Comparison of ENCODE assay signal across 9 cellular contexts in genomic region chr1:39398278-39399010, GRCh38.
DNase-seq lines count a peak whose midpoint lies in the region; ATAC-seq and TF ChIP-seq lines count a peak whose summit lies in the region.
"Had no signal": no experiment of that assay in that cellular context is flagged by ENCODE, and none has a peak within 500 bp of the region (broad histone marks: within the 10 kb centered on the region; RNA-seq: fewer than 3 reads in every experiment).

No MANE protein-coding gene starts in this region.

- ATAC-seq in WTC11: peak; percentile 79

- no peak overlapping the region for H3K27ac ChIP-seq in CD8-positive, alpha-beta memory T cell (ENCODE audit: low read depth, low read length)
- H3K27ac ChIP-seq in HUES48 (ENCODE audit: low read depth, low read length) (peak overlapping the region; percentile 87), tibial artery (peak overlapping the region; percentile 65 to 66)

- TF ChIP-seq CTCF in WTC11 (IDR thresholded peaks at IDR 0.05) (no peak), epithelial cell of esophagus (IDR thresholded peaks at IDR 0.05; ENCODE audit: insufficient read depth, low read depth, low read length, missing control alignments) (no peak), tibial artery (IDR thresholded peaks at IDR 0.05) (peak in 1 of 2 experiments; percentile 13)

- H3K4me3 Mint-ChIP-seq in CD8-positive, alpha-beta memory T cell: peak overlapping the region in 6 of 7 donors; percentile 36 to 75 (median 61)
- no peak overlapping the region for H3K4me3 Mint-ChIP-seq in WTC11

- H3K36me3 ChIP-seq in CD8-positive, alpha-beta memory T cell (ENCODE audit: insufficient read depth, low read length): no peaks in the 10 kb centered on the region
- H3K36me3 ChIP-seq in HUES48 (ENCODE audit: control insufficient read depth, insufficient read depth, low read length) (no peaks in the 10 kb centered on the region), tibial artery (no peaks in the 10 kb centered on the region)

- peaks cover 40% of the 10 kb centered on the region for H3K4me1 ChIP-seq in CD8-positive, alpha-beta memory T cell (ENCODE audit: insufficient read depth, low read length)
- H3K4me1 ChIP-seq in HUES48 (ENCODE audit: control insufficient read depth, insufficient read depth, low read length) (peaks cover 20% of the 10 kb centered on the region; the same call in 1 of the 2 replicates), tibial artery (peaks cover 5 to 65% (median 46%) of the 10 kb centered on the region in 4 donors)

- H3K27me3 ChIP-seq in CD8-positive, alpha-beta memory T cell (ENCODE audit: insufficient read depth, low read length, poor library complexity, severe bottlenecking): no peaks in the 10 kb centered on the region
- no peaks in the 10 kb centered on the region for H3K27me3 ChIP-seq in HUES48 (ENCODE audit: control insufficient read depth, insufficient read depth, low read length)
- no peaks in the 10 kb centered on the region for H3K27me3 ChIP-seq in tibial artery

- DNase-seq in CD8-positive, alpha-beta memory T cell: no peak
- DNase-seq in WTC11 (ENCODE audit: low spot score) (no peak), epithelial cell of esophagus (ENCODE audit: low read depth) (peak; percentile 99), myocyte (ENCODE audit: low read depth) (peak; percentile 99), tibial artery (peak; percentile 80 to 82), NCI-H748 (lab: John Stamatoyannopoulos, UW; ENCODE audit: unreplicated experiment) (no peak)
- no peak for DNase-seq in stimulated activated naive CD4-positive, alpha-beta T cell treated with Interleukin-2 at 50 U/mL for 16 hours (lab: John Stamatoyannopoulos, UW)

- no peak overlapping the region for H3K4me3 ChIP-seq in CD8-positive, alpha-beta memory T cell (ENCODE audit: low read length)
- H3K4me3 ChIP-seq in HUES48 (ENCODE audit: low read depth, low read length): no peak overlapping the region
- no peak overlapping the region for H3K4me3 ChIP-seq in epithelial cell of esophagus (ENCODE audit: low read length)
- peak overlapping the region in 1 of 2 donors; percentile 1 for H3K4me3 ChIP-seq in tibial artery

- peaks cover 0 to 1% of the 10 kb centered on the region in 2 donors for H3K27me3 Mint-ChIP-seq in CD8-positive, alpha-beta memory T cell
- no peaks in the 10 kb centered on the region for H3K27me3 Mint-ChIP-seq in WTC11 (ENCODE audit: low read depth)
- H3K27me3 Mint-ChIP-seq: IgD-negative memory B cell had no signal

- intact Hi-C loops in tibial artery (cut with DNase I; ENCODE audit: low total_unique reads): no loop called here

- H3K4me1 Mint-ChIP-seq in CD8-positive, alpha-beta memory T cell: peaks cover 68 to 73% (median 72%) of the 10 kb centered on the region in 3 donors
- H3K4me1 Mint-ChIP-seq in WTC11: peaks cover 47% of the 10 kb centered on the region

- H3K27ac Mint-ChIP-seq in CD8-positive, alpha-beta memory T cell: peak overlapping the region; percentile 18 to 73 (median 44)
- H3K27ac Mint-ChIP-seq in WTC11: peak overlapping the region; percentile 37; the same call in 1 of the 2 replicates
- H3K27ac Mint-ChIP-seq: IgD-negative memory B cell had no signal

- no peaks in the 10 kb centered on the region for H3K9me3 ChIP-seq in CD8-positive, alpha-beta memory T cell (ENCODE audit: low read length)
- no peaks in the 10 kb centered on the region for H3K9me3 ChIP-seq in HUES48 (ENCODE audit: control insufficient read depth, insufficient read depth, low read length)
- H3K9me3 ChIP-seq in tibial artery: no peaks in the 10 kb centered on the region

- POLR2A ChIA-PET in CD8-positive, alpha-beta memory T cell (lab: Charles Lee): interaction anchor here (0.6 kb wide), 1 partner anchor 14 kb away, joined by 4 read pairs; no protein-coding TSS in a partner anchor
- POLR2A ChIA-PET in WTC11 (lab: Charles Lee): interaction anchor here (0.7 kb wide), 1 partner anchor 18 kb away, joined by 3 read pairs; no protein-coding TSS in a partner anchor

- peaks cover 0 to 36% (median 6%) of the 10 kb centered on the region in 3 donors for H3K36me3 Mint-ChIP-seq in CD8-positive, alpha-beta memory T cell
- H3K36me3 Mint-ChIP-seq in WTC11: 0 out of 2 replicates have a peak, but pooled peaks cover 3% of the 10 kb centered on the region

- CTCF ChIA-PET in CD8-positive, alpha-beta memory T cell (lab: Charles Lee): interaction anchor here (1.3 to 4.5 kb wide), 3 partner anchors 11 to 140 kb away, joined by 3 to 23 read pairs (median 7); no protein-coding TSS in a partner anchor
- CTCF ChIA-PET in WTC11 (lab: Charles Lee): interaction anchor here (0.6 to 2.3 kb wide), 7 partner anchors 9 to 183 kb away, joined by 3 to 16 read pairs (median 4); no protein-coding TSS in a partner anchor

- no peaks in the 10 kb centered on the region for H3K9me3 Mint-ChIP-seq in CD8-positive, alpha-beta memory T cell
- no peaks in the 10 kb centered on the region for H3K9me3 Mint-ChIP-seq in WTC11
- H3K9me3 Mint-ChIP-seq: IgD-negative memory B cell had no signal

- no peak overlapping the region for H3K9ac ChIP-seq in HUES48 (ENCODE audit: low read depth, low read length)

TF ChIP-seq in WTC11, 78 proteins besides CTCF, POLR2A, EP300 and RAD21 (continues in another document):
- TF ChIP-seq FOXP1 (CRISPR knock-in tag; IDR thresholded peaks at IDR 0.05; ENCODE audit: borderline replicate concordance) (no peak), ZNF396 (CRISPR knock-in tag; IDR thresholded peaks at IDR 0.05; ENCODE audit: borderline replicate concordance) (no peak), NR2C2 (CRISPR knock-in tag; IDR thresholded peaks at IDR 0.05) (no peak), HMGXB4 (CRISPR knock-in tag; IDR thresholded peaks at IDR 0.05) (no peak), ATF1 (CRISPR knock-in tag; IDR thresholded peaks at IDR 0.05) (no peak), ZBTB43 (CRISPR knock-in tag; IDR thresholded peaks at IDR 0.05) (no peak), ZNF671 (CRISPR knock-in tag; IDR thresholded peaks at IDR 0.05) (no peak), KAT7 (CRISPR knock-in tag; IDR thresholded peaks at IDR 0.05; ENCODE audit: borderline replicate concordance) (no peak), TP53 (CRISPR knock-in tag; IDR thresholded peaks at IDR 0.05) (no peak), ZMAT4 (CRISPR knock-in tag; IDR thresholded peaks at IDR 0.05) (no peak), ZBTB21 (CRISPR knock-in tag; IDR thresholded peaks at IDR 0.05; ENCODE audit: borderline replicate concordance) (no peak), NR1H2 (CRISPR knock-in tag; IDR thresholded peaks at IDR 0.05) (no peak), MXD4 (CRISPR knock-in tag; IDR thresholded peaks at IDR 0.05; ENCODE audit: borderline replicate concordance) (no peak), RELA (CRISPR knock-in tag; IDR thresholded peaks at IDR 0.05; ENCODE audit: borderline replicate concordance) (no peak)
- TF ChIP-seq, protein P1, sequence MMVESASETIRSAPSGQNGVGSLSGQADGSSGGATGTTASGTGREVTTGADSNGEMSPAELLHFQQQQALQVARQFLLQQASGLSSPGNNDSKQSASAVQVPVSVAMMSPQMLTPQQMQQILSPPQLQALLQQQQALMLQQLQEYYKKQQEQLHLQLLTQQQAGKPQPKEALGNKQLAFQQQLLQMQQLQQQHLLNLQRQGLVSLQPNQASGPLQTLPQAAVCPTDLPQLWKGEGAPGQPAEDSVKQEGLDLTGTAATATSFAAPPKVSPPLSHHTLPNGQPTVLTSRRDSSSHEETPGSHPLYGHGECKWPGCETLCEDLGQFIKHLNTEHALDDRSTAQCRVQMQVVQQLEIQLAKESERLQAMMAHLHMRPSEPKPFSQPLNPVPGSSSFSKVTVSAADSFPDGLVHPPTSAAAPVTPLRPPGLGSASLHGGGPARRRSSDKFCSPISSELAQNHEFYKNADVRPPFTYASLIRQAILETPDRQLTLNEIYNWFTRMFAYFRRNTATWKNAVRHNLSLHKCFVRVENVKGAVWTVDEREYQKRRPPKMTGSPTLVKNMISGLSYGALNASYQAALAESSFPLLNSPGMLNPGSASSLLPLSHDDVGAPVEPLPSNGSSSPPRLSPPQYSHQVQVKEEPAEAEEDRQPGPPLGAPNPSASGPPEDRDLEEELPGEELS (CRISPR knock-in tag; IDR thresholded peaks at IDR 0.05): no peak
- TF ChIP-seq, protein P2, sequence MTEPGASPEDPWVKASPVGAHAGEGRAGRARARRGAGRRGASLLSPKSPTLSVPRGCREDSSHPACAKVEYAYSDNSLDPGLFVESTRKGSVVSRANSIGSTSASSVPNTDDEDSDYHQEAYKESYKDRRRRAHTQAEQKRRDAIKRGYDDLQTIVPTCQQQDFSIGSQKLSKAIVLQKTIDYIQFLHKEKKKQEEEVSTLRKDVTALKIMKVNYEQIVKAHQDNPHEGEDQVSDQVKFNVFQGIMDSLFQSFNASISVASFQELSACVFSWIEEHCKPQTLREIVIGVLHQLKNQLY (CRISPR knock-in tag; IDR thresholded peaks at IDR 0.05): no peak

Comparison
In these comparisons a context has a peak if more than half of its experiments do, and no peak if none do; other contexts are left out.
1. DNase-seq: peak in epithelial cell of esophagus (single experiment), myocyte (single experiment) and tibial artery (2 of 2); none in CD8-positive, alpha-beta memory T cell (0 of 5), WTC11 (single experiment), stimulated activated naive CD4-positive, alpha-beta T cell treated with Interleukin-2 at 50 U/mL for 16 hours (single experiment) and NCI-H748 (single experiment).